ENCODE assay signal across 11 cellular contexts in the genomic region with DNA sequence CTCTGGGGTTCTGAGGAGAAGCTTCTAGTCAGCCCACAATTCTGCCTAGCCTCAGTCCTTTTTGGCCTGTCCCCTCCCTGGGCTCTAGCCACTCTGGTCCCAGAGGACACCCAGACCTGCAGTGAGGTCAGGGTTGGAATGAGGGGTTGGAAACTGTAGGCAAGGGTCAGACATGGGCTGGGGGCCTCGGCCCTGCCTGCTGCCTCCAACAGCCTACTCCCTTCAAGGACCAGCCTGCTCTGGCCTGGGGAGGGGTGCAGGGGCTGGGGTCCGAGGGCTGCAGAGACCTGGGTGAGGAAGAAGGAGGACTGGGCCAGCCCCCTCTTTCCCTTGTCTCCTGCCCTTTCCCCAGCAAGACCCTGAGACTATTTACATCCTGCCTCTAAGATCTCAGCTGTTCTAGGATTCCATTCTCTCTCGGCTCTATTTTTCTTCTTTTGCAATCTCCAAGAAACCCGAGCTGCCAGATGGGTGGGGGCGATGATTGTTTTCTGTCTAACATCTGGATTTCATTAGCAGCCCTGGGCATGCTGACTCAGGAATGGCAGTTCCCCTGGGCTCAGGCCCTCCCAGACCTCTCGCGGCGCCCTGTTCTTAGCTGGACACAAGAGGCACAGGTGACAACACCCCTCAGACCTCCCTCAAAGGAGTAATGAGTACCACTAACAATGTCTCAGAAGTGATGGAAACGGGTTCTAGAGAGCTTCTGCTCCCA. TPM values are rescaled to one million over a fixed set of nuclear protein-coding genes. Genes with fewer than 3 reads are reported as not detected.
DNase-seq lines count a peak whose midpoint lies in the region; ATAC-seq and TF ChIP-seq lines count a peak whose summit lies in the region.
"Had no signal": no experiment of that assay in that cellular context is flagged by ENCODE, and none has a peak within 500 bp of the region (broad histone marks: within the 10 kb centered on the region; RNA-seq: fewer than 3 reads in every experiment).

No MANE protein-coding gene starts in this region.

- no peaks in the 10 kb centered on the region for H3K27me3 Mint-ChIP-seq in WTC11 (ENCODE audit: low read depth)
- peaks cover 8% of the 10 kb centered on the region for H3K27me3 Mint-ChIP-seq in T-helper 2 cell treated with Interferon-gamma antibody and Interleukin-4, amounts not matched to agents 5 μg/mL and 100 μg/mL, for 36 hours (ENCODE audit: low read depth)
- H3K27me3 Mint-ChIP-seq: activated CD8-positive, alpha-beta T cell treated with anti-CD3 and anti-CD28 coated beads for 36 hours had no signal

- H3K27me3 ChIP-seq in BJ (ENCODE audit: control insufficient read depth, insufficient read depth, low read length) (no peaks in the 10 kb centered on the region), gastroesophageal sphincter (no peaks in the 10 kb centered on the region), sigmoid colon (no peaks in the 10 kb centered on the region)

- H3K27ac ChIP-seq in gastroesophageal sphincter: peak overlapping the region in 3 of 4 donors; percentile 71 to 74 (median 73)
- peak overlapping the region in 3 of 4 donors; percentile 63 to 98 (median 69) for H3K27ac ChIP-seq in sigmoid colon

- intact Hi-C loops in sigmoid colon (cut with DNase I): no loop called here

- POLR2A ChIA-PET in BJ (lab: Charles Lee): interaction anchor here (0.6 kb wide), 1 partner anchor 13 kb away, joined by 4 read pairs; no protein-coding TSS in a partner anchor
- POLR2A ChIA-PET in WTC11 (lab: Charles Lee): no interaction called here

- H3K4me1 Mint-ChIP-seq in WTC11: peaks cover 11% of the 10 kb centered on the region
- H3K4me1 Mint-ChIP-seq in T-helper 2 cell treated with Interferon-gamma antibody and Interleukin-4, amounts not matched to agents 5 μg/mL and 100 μg/mL, for 36 hours (ENCODE audit: low read depth): no peaks in the 10 kb centered on the region

- DNase-seq in BJ (ENCODE audit: low read depth) (peak; percentile 84), WTC11 (ENCODE audit: low spot score) (no peak), sigmoid colon (peak; percentile 88), anterior cingulate cortex (lab: John Stamatoyannopoulos, UW) (no peak)
- DNase-seq in activated naive CD4-positive, alpha-beta T cell treated with Interleukin-2 at 50 U/mL for 16 hours: no peak
- no peak for DNase-seq in T-helper 2 cell treated with Interferon-gamma antibody and Interleukin-4, amounts not matched to agents 5 μg/mL and 100 μg/mL, for 36 hours (ENCODE audit: low spot score)
- DNase-seq: activated CD8-positive, alpha-beta T cell treated with anti-CD3 and anti-CD28 coated beads for 36 hours; Kasumi-1; midbrain had no signal

- H3K4me3 ChIP-seq in BJ (ENCODE audit: low read depth, low read length): no peak overlapping the region
- no peak overlapping the region for H3K4me3 ChIP-seq in gastroesophageal sphincter
- no peak overlapping the region for H3K4me3 ChIP-seq in sigmoid colon

- peak overlapping the region; percentile 78; the same call in 1 of the 2 replicates for H3K27ac Mint-ChIP-seq in WTC11
- no peak overlapping the region for H3K27ac Mint-ChIP-seq in T-helper 2 cell treated with Interferon-gamma antibody and Interleukin-4, amounts not matched to agents 5 μg/mL and 100 μg/mL, for 36 hours
- H3K27ac Mint-ChIP-seq: activated CD8-positive, alpha-beta T cell treated with anti-CD3 and anti-CD28 coated beads for 36 hours had no signal

- TF ChIP-seq EP300 in gastroesophageal sphincter (IDR thresholded peaks at IDR 0.05): no peak
- no peak for TF ChIP-seq EP300 in sigmoid colon (IDR thresholded peaks at IDR 0.05)

- ATAC-seq in WTC11 (no peak), gastroesophageal sphincter (peak; percentile 74), GM18867 (IDR thresholded peaks at IDR 0.05; ENCODE audit: unreplicated experiment) (no peak)
- ATAC-seq: activated CD8-positive, alpha-beta T cell treated with anti-CD3 and anti-CD28 coated beads for 36 hours had no signal

- no peaks in the 10 kb centered on the region for H3K36me3 Mint-ChIP-seq in WTC11
- no peaks in the 10 kb centered on the region for H3K36me3 Mint-ChIP-seq in T-helper 2 cell treated with Interferon-gamma antibody and Interleukin-4, amounts not matched to agents 5 μg/mL and 100 μg/mL, for 36 hours (ENCODE audit: low read depth)

- TF ChIP-seq CTCF in BJ (IDR thresholded peaks at IDR 0.05; ENCODE audit: insufficient read depth, low read depth, low read length) (no peak), WTC11 (IDR thresholded peaks at IDR 0.05) (no peak), gastroesophageal sphincter (IDR thresholded peaks at IDR 0.05) (no peak), sigmoid colon (IDR thresholded peaks at IDR 0.05) (no peak)

- H3K4me1 ChIP-seq in gastroesophageal sphincter: peaks cover 3 to 62% (median 33%) of the 10 kb centered on the region in 3 donors
- peaks cover 0 to 91% (median 44%) of the 10 kb centered on the region in 4 donors for H3K4me1 ChIP-seq in sigmoid colon

- no peak for TF ChIP-seq POLR2A in gastroesophageal sphincter (IDR thresholded peaks at IDR 0.05)
- TF ChIP-seq POLR2A in sigmoid colon (IDR thresholded peaks at IDR 0.05): no peak

- CTCF ChIA-PET in BJ (lab: Yijun Ruan, JAX): interaction anchor here (0.8 to 1.6 kb wide), 6 partner anchors 9 to 47 kb away, joined by 3 to 5 read pairs (median 4); no protein-coding TSS in a partner anchor
- CTCF ChIA-PET in WTC11 (lab: Charles Lee): interaction anchor here (0.5 to 1.4 kb wide), 6 partner anchors 16 to 182 kb away, joined by 3 to 4 read pairs (median 3); no protein-coding TSS in a partner anchor

- no peaks in the 10 kb centered on the region for H3K9me3 ChIP-seq in gastroesophageal sphincter
- no peaks in the 10 kb centered on the region for H3K9me3 ChIP-seq in sigmoid colon

- H3K4me3 Mint-ChIP-seq in WTC11: no peak overlapping the region
- no peak overlapping the region for H3K4me3 Mint-ChIP-seq in T-helper 2 cell treated with Interferon-gamma antibody and Interleukin-4, amounts not matched to agents 5 μg/mL and 100 μg/mL, for 36 hours
- H3K4me3 Mint-ChIP-seq: activated CD8-positive, alpha-beta T cell treated with anti-CD3 and anti-CD28 coated beads for 36 hours had no signal

- H3K36me3 ChIP-seq in BJ (ENCODE audit: control insufficient read depth, insufficient read depth, low read length) (peaks cover 27% of the 10 kb centered on the region), gastroesophageal sphincter (peaks cover 0 to 31% of the 10 kb centered on the region in 2 donors), sigmoid colon (peaks cover 0 to 43% (median 5%) of the 10 kb centered on the region in 4 donors)

- WGBS in gastroesophageal sphincter (ENCODE audit: low coverage in 1 of 2), 2 donors: 23 to 41% methylated on average over 3 to 5 of the region's 9 CpGs
- WGBS in sigmoid colon, 2 donors: 76 to 84% methylated on average over 9 of the region's 9 CpGs

- no peaks in the 10 kb centered on the region for H3K9me3 Mint-ChIP-seq in WTC11
- H3K9me3 Mint-ChIP-seq in T-helper 2 cell treated with Interferon-gamma antibody and Interleukin-4, amounts not matched to agents 5 μg/mL and 100 μg/mL, for 36 hours: no peaks in the 10 kb centered on the region
- H3K9me3 Mint-ChIP-seq: activated CD8-positive, alpha-beta T cell treated with anti-CD3 and anti-CD28 coated beads for 36 hours had no signal

TF ChIP-seq in WTC11, 78 proteins besides CTCF, POLR2A, EP300 and RAD21 (continues in another document):
- no peak for TF ChIP-seq FOXP1 (CRISPR knock-in tag; IDR thresholded peaks at IDR 0.05; ENCODE audit: borderline replicate concordance)
- TF ChIP-seq CREM (CRISPR knock-in tag; IDR thresholded peaks at IDR 0.05): no peak
- no peak for TF ChIP-seq ZNF423 (CRISPR knock-in tag; IDR thresholded peaks at IDR 0.05)
- TF ChIP-seq FOXJ3 (CRISPR knock-in tag; IDR thresholded peaks at IDR 0.05; ENCODE audit: borderline replicate concordance): no peak
- TF ChIP-seq ZNF121 (CRISPR knock-in tag; IDR thresholded peaks at IDR 0.05): no peak
- TF ChIP-seq MYBL2 (CRISPR knock-in tag; IDR thresholded peaks at IDR 0.05): no peak
- no peak for TF ChIP-seq ZNF532 (CRISPR knock-in tag; IDR thresholded peaks at IDR 0.05; ENCODE audit: borderline replicate concordance)

RNA-seq across cellular contexts. Expression of gene ZCCHC24, which starts 23.1 kb away (rescaled TPM):
- 34.2 and 49.1 TPM in 2 replicates for polyA plus RNA-seq in BJ (2011; rRNA removed)
- 42.2 and 56.1 TPM in 2 replicates for polyA minus RNA-seq in BJ (2011; rRNA and poly(A)+ RNA removed)
- 6.0 to 7.7 TPM (median 6.2 TPM) in 3 replicates for total RNA-seq in WTC11 (2021)
- 100 to 1,000 TPM in 1 of 4 donors, 10 to 100 TPM in 3; 60.5 to 186 (median 84.1) TPM for total RNA-seq in gastroesophageal sphincter
- total RNA-seq in sigmoid colon: 100 to 1,000 TPM in 3 of 4 donors, 10 to 100 TPM in 1; 82.6 to 141 (median 121) TPM
- 10 to 100 TPM in 2 of 3 donors, 1 to 10 TPM in 1; 7.6 to 31.2 (median 21.1) TPM for polyA plus RNA-seq in sigmoid colon

Comparison
In these comparisons a context has a peak if more than half of its experiments do, and no peak if none do; other contexts are left out.
1. DNase-seq: peak in BJ (single experiment) and sigmoid colon (single experiment); none in WTC11 (single experiment), activated naive CD4-positive, alpha-beta T cell treated with Interleukin-2 at 50 U/mL for 16 hours (single experiment), T-helper 2 cell treated with Interferon-gamma antibody and Interleukin-4, amounts not matched to agents 5 μg/mL and 100 μg/mL, for 36 hours (single experiment) and anterior cingulate cortex (0 of 58).